1 cellular context compared by ENCODE assay signal in genomic region chr6:86685230-86685797, GRCh38.
TF ChIP-seq lines count a peak whose summit lies in the region.

No MANE protein-coding gene starts in this region.

TF ChIP-seq in K562, 482 proteins besides CTCF, POLR2A, EP300 and RAD21 (continued from another document and continues in another):
- TF ChIP-seq PBX2 (CRISPR knock-in tag; IDR thresholded peaks at IDR 0.05; ENCODE audit: low read depth) (no peak), PBX2 (tag; conservative IDR thresholded peaks at IDR 0.05; ENCODE audit: low read depth) (peak; percentile 80), RBM39 (optimal IDR thresholded peaks at IDR 0.05; ENCODE audit: low read depth, low read length) (no peak), RERE (CRISPR knock-in tag; IDR thresholded peaks at IDR 0.05; ENCODE audit: borderline replicate concordance) (no peak), GTF2A2 (tag; IDR thresholded peaks at IDR 0.05) (no peak), NCOA2 (IDR thresholded peaks at IDR 0.05; ENCODE audit: partially characterized antibody in 2 of 2) (peak in 1 of 2 experiments; percentile 19), MYC (IDR thresholded peaks at IDR 0.05; ENCODE audit: low read depth, low read length) (0 out of 2 replicates have a peak, but pooled peaks have one; percentile 16), MYC (CRISPR knock-in tag; IDR thresholded peaks at IDR 0.05; ENCODE audit: borderline replicate concordance, low read depth) (no peak), IRF1 (CRISPR knock-in tag; IDR thresholded peaks at IDR 0.05; ENCODE audit: borderline replicate concordance) (no peak), SREBF2 (CRISPR knock-in tag; IDR thresholded peaks at IDR 0.05) (no peak), RBM15 (IDR thresholded peaks at IDR 0.05; ENCODE audit: insufficient read depth, low read length) (no peak), MCM3 (IDR thresholded peaks at IDR 0.05) (no peak), BRD9 (IDR thresholded peaks at IDR 0.05; ENCODE audit: low read depth, partially characterized antibody) (no peak), ARID1B (IDR thresholded peaks at IDR 0.05) (peak; percentile 84), ZNF699 (CRISPR knock-in tag; IDR thresholded peaks at IDR 0.05; ENCODE audit: insufficient replicate concordance) (no peak), ATF2 (CRISPR knock-in tag; IDR thresholded peaks at IDR 0.05) (no peak), OTX1 (CRISPR knock-in tag; IDR thresholded peaks at IDR 0.05) (no peak), ELK1 (CRISPR knock-in tag; IDR thresholded peaks at IDR 0.05) (no peak), FOXJ3 (CRISPR knock-in tag; IDR thresholded peaks at IDR 0.05) (no peak), SREBF1 (IDR thresholded peaks at IDR 0.05; ENCODE audit: borderline replicate concordance, low read depth, low read length) (no peak)
- TF ChIP-seq, protein P1, sequence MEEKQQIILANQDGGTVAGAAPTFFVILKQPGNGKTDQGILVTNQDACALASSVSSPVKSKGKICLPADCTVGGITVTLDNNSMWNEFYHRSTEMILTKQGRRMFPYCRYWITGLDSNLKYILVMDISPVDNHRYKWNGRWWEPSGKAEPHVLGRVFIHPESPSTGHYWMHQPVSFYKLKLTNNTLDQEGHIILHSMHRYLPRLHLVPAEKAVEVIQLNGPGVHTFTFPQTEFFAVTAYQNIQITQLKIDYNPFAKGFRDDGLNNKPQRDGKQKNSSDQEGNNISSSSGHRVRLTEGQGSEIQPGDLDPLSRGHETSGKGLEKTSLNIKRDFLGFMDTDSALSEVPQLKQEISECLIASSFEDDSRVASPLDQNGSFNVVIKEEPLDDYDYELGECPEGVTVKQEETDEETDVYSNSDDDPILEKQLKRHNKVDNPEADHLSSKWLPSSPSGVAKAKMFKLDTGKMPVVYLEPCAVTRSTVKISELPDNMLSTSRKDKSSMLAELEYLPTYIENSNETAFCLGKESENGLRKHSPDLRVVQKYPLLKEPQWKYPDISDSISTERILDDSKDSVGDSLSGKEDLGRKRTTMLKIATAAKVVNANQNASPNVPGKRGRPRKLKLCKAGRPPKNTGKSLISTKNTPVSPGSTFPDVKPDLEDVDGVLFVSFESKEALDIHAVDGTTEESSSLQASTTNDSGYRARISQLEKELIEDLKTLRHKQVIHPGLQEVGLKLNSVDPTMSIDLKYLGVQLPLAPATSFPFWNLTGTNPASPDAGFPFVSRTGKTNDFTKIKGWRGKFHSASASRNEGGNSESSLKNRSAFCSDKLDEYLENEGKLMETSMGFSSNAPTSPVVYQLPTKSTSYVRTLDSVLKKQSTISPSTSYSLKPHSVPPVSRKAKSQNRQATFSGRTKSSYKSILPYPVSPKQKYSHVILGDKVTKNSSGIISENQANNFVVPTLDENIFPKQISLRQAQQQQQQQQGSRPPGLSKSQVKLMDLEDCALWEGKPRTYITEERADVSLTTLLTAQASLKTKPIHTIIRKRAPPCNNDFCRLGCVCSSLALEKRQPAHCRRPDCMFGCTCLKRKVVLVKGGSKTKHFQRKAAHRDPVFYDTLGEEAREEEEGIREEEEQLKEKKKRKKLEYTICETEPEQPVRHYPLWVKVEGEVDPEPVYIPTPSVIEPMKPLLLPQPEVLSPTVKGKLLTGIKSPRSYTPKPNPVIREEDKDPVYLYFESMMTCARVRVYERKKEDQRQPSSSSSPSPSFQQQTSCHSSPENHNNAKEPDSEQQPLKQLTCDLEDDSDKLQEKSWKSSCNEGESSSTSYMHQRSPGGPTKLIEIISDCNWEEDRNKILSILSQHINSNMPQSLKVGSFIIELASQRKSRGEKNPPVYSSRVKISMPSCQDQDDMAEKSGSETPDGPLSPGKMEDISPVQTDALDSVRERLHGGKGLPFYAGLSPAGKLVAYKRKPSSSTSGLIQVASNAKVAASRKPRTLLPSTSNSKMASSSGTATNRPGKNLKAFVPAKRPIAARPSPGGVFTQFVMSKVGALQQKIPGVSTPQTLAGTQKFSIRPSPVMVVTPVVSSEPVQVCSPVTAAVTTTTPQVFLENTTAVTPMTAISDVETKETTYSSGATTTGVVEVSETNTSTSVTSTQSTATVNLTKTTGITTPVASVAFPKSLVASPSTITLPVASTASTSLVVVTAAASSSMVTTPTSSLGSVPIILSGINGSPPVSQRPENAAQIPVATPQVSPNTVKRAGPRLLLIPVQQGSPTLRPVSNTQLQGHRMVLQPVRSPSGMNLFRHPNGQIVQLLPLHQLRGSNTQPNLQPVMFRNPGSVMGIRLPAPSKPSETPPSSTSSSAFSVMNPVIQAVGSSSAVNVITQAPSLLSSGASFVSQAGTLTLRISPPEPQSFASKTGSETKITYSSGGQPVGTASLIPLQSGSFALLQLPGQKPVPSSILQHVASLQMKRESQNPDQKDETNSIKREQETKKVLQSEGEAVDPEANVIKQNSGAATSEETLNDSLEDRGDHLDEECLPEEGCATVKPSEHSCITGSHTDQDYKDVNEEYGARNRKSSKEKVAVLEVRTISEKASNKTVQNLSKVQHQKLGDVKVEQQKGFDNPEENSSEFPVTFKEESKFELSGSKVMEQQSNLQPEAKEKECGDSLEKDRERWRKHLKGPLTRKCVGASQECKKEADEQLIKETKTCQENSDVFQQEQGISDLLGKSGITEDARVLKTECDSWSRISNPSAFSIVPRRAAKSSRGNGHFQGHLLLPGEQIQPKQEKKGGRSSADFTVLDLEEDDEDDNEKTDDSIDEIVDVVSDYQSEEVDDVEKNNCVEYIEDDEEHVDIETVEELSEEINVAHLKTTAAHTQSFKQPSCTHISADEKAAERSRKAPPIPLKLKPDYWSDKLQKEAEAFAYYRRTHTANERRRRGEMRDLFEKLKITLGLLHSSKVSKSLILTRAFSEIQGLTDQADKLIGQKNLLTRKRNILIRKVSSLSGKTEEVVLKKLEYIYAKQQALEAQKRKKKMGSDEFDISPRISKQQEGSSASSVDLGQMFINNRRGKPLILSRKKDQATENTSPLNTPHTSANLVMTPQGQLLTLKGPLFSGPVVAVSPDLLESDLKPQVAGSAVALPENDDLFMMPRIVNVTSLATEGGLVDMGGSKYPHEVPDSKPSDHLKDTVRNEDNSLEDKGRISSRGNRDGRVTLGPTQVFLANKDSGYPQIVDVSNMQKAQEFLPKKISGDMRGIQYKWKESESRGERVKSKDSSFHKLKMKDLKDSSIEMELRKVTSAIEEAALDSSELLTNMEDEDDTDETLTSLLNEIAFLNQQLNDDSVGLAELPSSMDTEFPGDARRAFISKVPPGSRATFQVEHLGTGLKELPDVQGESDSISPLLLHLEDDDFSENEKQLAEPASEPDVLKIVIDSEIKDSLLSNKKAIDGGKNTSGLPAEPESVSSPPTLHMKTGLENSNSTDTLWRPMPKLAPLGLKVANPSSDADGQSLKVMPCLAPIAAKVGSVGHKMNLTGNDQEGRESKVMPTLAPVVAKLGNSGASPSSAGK (IDR thresholded peaks at IDR 0.05) = no peak
- TF ChIP-seq, protein P2, sequence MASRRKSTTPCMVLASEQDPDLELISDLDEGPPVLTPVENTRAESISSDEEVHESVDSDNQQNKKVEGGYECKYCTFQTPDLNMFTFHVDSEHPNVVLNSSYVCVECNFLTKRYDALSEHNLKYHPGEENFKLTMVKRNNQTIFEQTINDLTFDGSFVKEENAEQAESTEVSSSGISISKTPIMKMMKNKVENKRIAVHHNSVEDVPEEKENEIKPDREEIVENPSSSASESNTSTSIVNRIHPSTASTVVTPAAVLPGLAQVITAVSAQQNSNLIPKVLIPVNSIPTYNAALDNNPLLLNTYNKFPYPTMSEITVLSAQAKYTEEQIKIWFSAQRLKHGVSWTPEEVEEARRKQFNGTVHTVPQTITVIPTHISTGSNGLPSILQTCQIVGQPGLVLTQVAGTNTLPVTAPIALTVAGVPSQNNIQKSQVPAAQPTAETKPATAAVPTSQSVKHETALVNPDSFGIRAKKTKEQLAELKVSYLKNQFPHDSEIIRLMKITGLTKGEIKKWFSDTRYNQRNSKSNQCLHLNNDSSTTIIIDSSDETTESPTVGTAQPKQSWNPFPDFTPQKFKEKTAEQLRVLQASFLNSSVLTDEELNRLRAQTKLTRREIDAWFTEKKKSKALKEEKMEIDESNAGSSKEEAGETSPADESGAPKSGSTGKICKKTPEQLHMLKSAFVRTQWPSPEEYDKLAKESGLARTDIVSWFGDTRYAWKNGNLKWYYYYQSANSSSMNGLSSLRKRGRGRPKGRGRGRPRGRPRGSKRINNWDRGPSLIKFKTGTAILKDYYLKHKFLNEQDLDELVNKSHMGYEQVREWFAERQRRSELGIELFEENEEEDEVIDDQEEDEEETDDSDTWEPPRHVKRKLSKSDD (conservative IDR thresholded peaks at IDR 0.05; ENCODE audit: low read length) = no peak
- TF ChIP-seq, protein P3, sequence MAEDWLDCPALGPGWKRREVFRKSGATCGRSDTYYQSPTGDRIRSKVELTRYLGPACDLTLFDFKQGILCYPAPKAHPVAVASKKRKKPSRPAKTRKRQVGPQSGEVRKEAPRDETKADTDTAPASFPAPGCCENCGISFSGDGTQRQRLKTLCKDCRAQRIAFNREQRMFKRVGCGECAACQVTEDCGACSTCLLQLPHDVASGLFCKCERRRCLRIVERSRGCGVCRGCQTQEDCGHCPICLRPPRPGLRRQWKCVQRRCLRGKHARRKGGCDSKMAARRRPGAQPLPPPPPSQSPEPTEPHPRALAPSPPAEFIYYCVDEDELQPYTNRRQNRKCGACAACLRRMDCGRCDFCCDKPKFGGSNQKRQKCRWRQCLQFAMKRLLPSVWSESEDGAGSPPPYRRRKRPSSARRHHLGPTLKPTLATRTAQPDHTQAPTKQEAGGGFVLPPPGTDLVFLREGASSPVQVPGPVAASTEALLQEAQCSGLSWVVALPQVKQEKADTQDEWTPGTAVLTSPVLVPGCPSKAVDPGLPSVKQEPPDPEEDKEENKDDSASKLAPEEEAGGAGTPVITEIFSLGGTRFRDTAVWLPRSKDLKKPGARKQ (CRISPR knock-in tag; IDR thresholded peaks at IDR 0.05) = no peak
